ENCODE assay signal across 9 cellular contexts in the genomic region with DNA sequence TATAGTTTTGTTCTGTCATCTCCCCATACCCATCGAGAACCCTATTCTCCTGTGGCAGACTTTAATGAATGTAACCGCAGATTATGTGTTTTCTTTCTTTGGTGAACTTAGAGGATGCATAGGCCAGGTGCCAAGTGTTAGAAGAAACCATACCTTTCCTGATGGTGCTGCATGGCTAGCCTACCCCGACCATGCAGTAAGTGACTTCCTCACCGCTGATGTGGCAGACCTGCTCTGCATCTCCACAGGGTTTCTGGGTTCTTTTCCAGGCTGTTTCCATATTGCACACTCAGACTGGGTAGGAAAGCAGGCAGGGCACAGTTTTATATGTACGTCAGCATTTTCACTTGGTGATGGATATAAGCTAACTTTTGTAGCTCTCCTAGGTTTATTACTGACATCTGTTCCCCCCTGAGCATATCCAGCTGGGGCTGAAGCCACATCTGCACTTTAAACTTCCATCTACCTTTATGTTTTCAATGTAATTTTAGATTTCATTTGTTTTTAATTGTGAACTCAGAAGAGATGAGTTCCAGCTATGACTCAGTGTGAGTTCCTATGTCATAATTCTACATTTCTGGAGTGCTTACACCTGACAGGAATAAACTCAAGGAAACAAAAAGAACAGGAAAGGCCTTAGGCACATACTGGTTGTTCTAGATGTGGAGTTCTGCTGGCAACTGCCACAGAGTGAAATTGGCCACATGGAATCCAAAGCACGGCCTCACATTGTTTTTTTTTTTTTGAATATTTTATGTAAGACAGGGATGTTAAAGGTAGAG. TPM values are rescaled to one million over a fixed set of nuclear protein-coding genes. Genes with fewer than 3 reads are reported as not detected.
DNase-seq lines count a peak whose midpoint lies in the region; ATAC-seq lines count a peak whose summit lies in the region.
"Had no signal": no experiment of that assay in that cellular context is flagged by ENCODE, and none has a peak within 500 bp of the region (broad histone marks: within the 10 kb centered on the region; RNA-seq: fewer than 3 reads in every experiment).

No MANE protein-coding gene starts in this region.

- H3K9me3 Mint-ChIP-seq in stimulated activated naive B cell treated with anti-CD40 and anti-IgM and Interleukin-4, amounts not matched to agents 10 μg/mL and 1 μg/mL and 100 μg/mL, for 72 hours, result no peaks in the 10 kb centered on the region

- peaks cover 51 to 85% of the 10 kb centered on the region in 2 donors for H3K4me1 Mint-ChIP-seq in stimulated activated naive B cell treated with anti-CD40 and anti-IgM and Interleukin-4, amounts not matched to agents 10 μg/mL and 1 μg/mL and 100 μg/mL, for 72 hours

- H3K27me3 Mint-ChIP-seq in stimulated activated naive B cell treated with anti-CD40 and anti-IgM and Interleukin-4, amounts not matched to agents 10 μg/mL and 1 μg/mL and 100 μg/mL, for 72 hours, result no peaks in the 10 kb centered on the region

- H3K36me3 Mint-ChIP-seq in stimulated activated naive B cell treated with anti-CD40 and anti-IgM and Interleukin-4, amounts not matched to agents 10 μg/mL and 1 μg/mL and 100 μg/mL, for 72 hours, result peaks cover 3 to 11% of the 10 kb centered on the region in 2 donors

- peak overlapping the region; percentile 62 for H3K27ac Mint-ChIP-seq in stimulated activated naive B cell treated with anti-CD40 and anti-IgM and Interleukin-4, amounts not matched to agents 10 μg/mL and 1 μg/mL and 100 μg/mL, for 72 hours
- H3K27ac Mint-ChIP-seq: activated CD4-positive, alpha-beta T cell treated with anti-CD3 and anti-CD28 coated beads, Interleukin-2, amount 10 ng/mL, durations not matched to agents 24 days and 14 days had no signal

- in situ Hi-C loops in KBM-7 (cut with MboI; ENCODE audit: low pct_unique_long_range_greater_than_20kb, low sequenced_read_pairs), result no loop called here

- H3K4me3 Mint-ChIP-seq in stimulated activated naive B cell treated with anti-CD40 and anti-IgM and Interleukin-4, amounts not matched to agents 10 μg/mL and 1 μg/mL and 100 μg/mL, for 72 hours, result peak overlapping the region; percentile 33 to 56
- H3K4me3 Mint-ChIP-seq: activated CD4-positive, alpha-beta T cell treated with anti-CD3 and anti-CD28 coated beads, Interleukin-2, amount 10 ng/mL, durations not matched to agents 24 days and 14 days had no signal

- ATAC-seq in GM19397 (IDR thresholded peaks at IDR 0.05; ENCODE audit: unreplicated experiment) (peak; percentile 49), esophagus mucosa (peak; percentile 90)
- peak; percentile 79 to 88 for ATAC-seq in stimulated activated naive B cell treated with anti-CD40 and anti-IgM and Interleukin-4, amounts not matched to agents 10 μg/mL and 1 μg/mL and 100 μg/mL, for 72 hours (replicated peaks)

- DNase-seq in KBM-7, result peak; percentile 19
- no peak for DNase-seq in stimulated activated naive B cell treated with anti-CD40 and anti-IgM and Interleukin-4, amounts not matched to agents 10 μg/mL and 1 μg/mL and 100 μg/mL, for 72 hours
- no peak for DNase-seq in OCI-M1 (lab: John Stamatoyannopoulos, UW)
- DNase-seq in NCI-H1930 (lab: John Stamatoyannopoulos, UW), result no peak
- no peak for DNase-seq in T1000 (lab: John Stamatoyannopoulos, UW)
- DNase-seq in stimulated activated CD4-positive, alpha-beta T cell treated with anti-CD3 and anti-CD28 coated beads, Interleukin-4, amount 100 ng/mL, for 24 hours, result no peak
- DNase-seq: activated CD4-positive, alpha-beta T cell treated with anti-CD3 and anti-CD28 coated beads, Interleukin-2, amount 10 ng/mL, durations not matched to agents 24 days and 14 days had no signal

RNA-seq across cellular contexts. Expression of a gene that starts 42.4 kb away (rescaled TPM):
- 7.0 TPM for total RNA-seq in esophagus mucosa
